8 cellular contexts compared by ENCODE assay signal in the genomic region with DNA sequence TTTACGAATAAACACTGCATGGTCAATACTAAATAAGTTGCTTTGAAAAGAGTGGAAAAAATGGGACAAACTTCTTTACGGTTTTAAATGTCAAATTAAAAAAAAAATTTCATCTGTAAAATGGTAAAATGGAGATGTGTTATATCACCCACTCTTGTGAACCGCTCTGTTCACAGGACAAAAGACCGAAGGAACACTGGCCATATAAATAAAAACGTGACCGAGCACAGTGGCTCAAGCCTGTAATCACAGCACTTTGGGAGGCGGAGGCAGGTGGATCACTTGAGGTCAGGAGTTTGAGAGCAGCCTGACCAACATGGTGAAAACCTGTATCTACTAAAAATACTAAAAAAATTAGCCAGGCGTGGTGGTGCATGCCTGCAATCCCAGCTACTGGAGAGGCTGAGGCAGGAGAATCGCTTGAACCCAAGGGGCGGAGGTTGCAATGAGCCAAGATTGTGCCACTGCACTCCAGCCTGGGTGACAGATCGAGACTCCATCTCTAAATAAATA. TPM values are rescaled to one million over a fixed set of nuclear protein-coding genes. Genes with fewer than 3 reads are reported as not detected.
DNase-seq lines count a peak whose midpoint lies in the region; ATAC-seq, FAIRE-seq and TF ChIP-seq lines count a peak whose summit lies in the region.
"Not testable (repeated sequence)": the region's sequence is repeated elsewhere in the genome, so short reads cannot be mapped to it uniquely, and the experiment has no call there.

No MANE protein-coding gene starts in this region.

- H2AFZ ChIP-seq in OCI-LY7 (ENCODE audit: low read length): peak overlapping the region; percentile 76; the same call in 1 of the 2 replicates

- TF ChIP-seq RAD21 in A549 (conservative IDR thresholded peaks at IDR 0.05 in 1 of 2, IDR thresholded peaks at IDR 0.05 in 1 of 2): not testable (repeated sequence)

- CTCF ChIA-PET in A549 (lab: Yijun Ruan, JAX): interaction anchor here (0.8 to 2.2 kb wide), 2 partner anchors 11 to 19 kb away, joined by 3 to 12 read pairs; no protein-coding TSS in a partner anchor
- CTCF ChIA-PET in OCI-LY7 (lab: Charles Lee; ENCODE audit: unreplicated experiment); activated CD4-positive, alpha-beta T cell treated with anti-CD3 and anti-CD28 coated beads, Interleukin-2, amount 10 ng/mL, durations not matched to agents 7 days and 5 days (lab: Charles Lee): not testable (repeated sequence)

- not testable (repeated sequence) for TF ChIP-seq POLR2A in A549 (IDR thresholded peaks at IDR 0.05; ENCODE audit: low read length)

- not testable (repeated sequence) for H3K9me3 Mint-ChIP-seq in activated CD4-positive, alpha-beta T cell treated with anti-CD3 and anti-CD28 coated beads, Interleukin-2, amount 10 ng/mL, durations not matched to agents 7 days and 5 days; activated naive CD8-positive, alpha-beta T cell treated with anti-CD3 and anti-CD28 coated beads, Interleukin-2, amount 10 ng/mL, durations not matched to agents 7 days and 5 days

- H3K4me3 ChIP-seq in A549: peak overlapping the region; percentile 49
- H3K4me3 ChIP-seq in GM12864 (ENCODE audit: low read depth, low read length): peak overlapping the region; percentile 63
- H3K4me3 ChIP-seq in OCI-LY7 (ENCODE audit: low read depth, low read length, poor library complexity, severe bottlenecking): peak overlapping the region; percentile 89
- H3K4me3 ChIP-seq in lower lobe of right lung: peak overlapping the region; percentile 55
- peak overlapping the region in 1 of 2 donors; percentile 63 for H3K4me3 ChIP-seq in small intestine (ENCODE audit: low read depth in 1 of 2, low read length in 2 of 2)

- BruUV-seq in OCI-LY7 (replicated peaks; lab: Mats Ljungman, UMichigan): TSS peak; percentile 68

- peak overlapping the region; percentile 85 for H3K4me3 Mint-ChIP-seq in activated CD4-positive, alpha-beta T cell treated with anti-CD3 and anti-CD28 coated beads, Interleukin-2, amount 10 ng/mL, durations not matched to agents 7 days and 5 days
- H3K4me3 Mint-ChIP-seq in activated naive CD8-positive, alpha-beta T cell treated with anti-CD3 and anti-CD28 coated beads, Interleukin-2, amount 10 ng/mL, durations not matched to agents 7 days and 5 days: peak overlapping the region; percentile 92

- TF ChIP-seq EP300 in A549 (IDR thresholded peaks at IDR 0.05): not testable (repeated sequence)

- peak overlapping the region; percentile 81 to 87 for H3K27ac ChIP-seq in A549
- peak overlapping the region; percentile 95 for H3K27ac ChIP-seq in OCI-LY7 (ENCODE audit: low read depth, low read length, poor library complexity, severe bottlenecking)
- H3K27ac ChIP-seq in epithelial cell of prostate: peak overlapping the region; percentile 74
- H3K27ac ChIP-seq in lower lobe of right lung: peak overlapping the region; percentile 86
- peak overlapping the region; percentile 94 to 96 for H3K27ac ChIP-seq in small intestine (ENCODE audit: low read depth in 1 of 2, low read length in 1 of 2)

- not testable (repeated sequence) for H4K20me1 ChIP-seq in OCI-LY7 (ENCODE audit: insufficient read depth, low read length)

- peaks cover 61% of the 10 kb centered on the region for H3K4me1 Mint-ChIP-seq in activated CD4-positive, alpha-beta T cell treated with anti-CD3 and anti-CD28 coated beads, Interleukin-2, amount 10 ng/mL, durations not matched to agents 7 days and 5 days
- H3K4me1 Mint-ChIP-seq in activated naive CD8-positive, alpha-beta T cell treated with anti-CD3 and anti-CD28 coated beads, Interleukin-2, amount 10 ng/mL, durations not matched to agents 7 days and 5 days: peaks cover 44% of the 10 kb centered on the region

- TF ChIP-seq CTCF in A549 (IDR thresholded peaks at IDR 0.05); GM12864 (IDR thresholded peaks at IDR 0.05; ENCODE audit: low read depth, low read length, missing control alignments); OCI-LY7 (conservative IDR thresholded peaks at IDR 0.05; ENCODE audit: low read length); lower lobe of right lung (IDR thresholded peaks at IDR 0.05): not testable (repeated sequence)

- H3K4me1 ChIP-seq in A549 (peaks cover 29% of the 10 kb centered on the region), OCI-LY7 (ENCODE audit: insufficient read depth, low read length, poor library complexity, severe bottlenecking) (peaks cover 40% of the 10 kb centered on the region), lower lobe of right lung (peaks cover 56% of the 10 kb centered on the region)
- H3K4me1 ChIP-seq in small intestine (ENCODE audit: control insufficient read depth in 2 of 2, insufficient read depth in 1 of 2, low read depth in 1 of 2, low read length in 1 of 2): not testable (repeated sequence)

- intact Hi-C loops in OCI-LY7 (cut with micrococcal nuclease; ENCODE audit: unreplicated experiment): loop anchor here (2.0 to 10.0 kb wide), 4 partner anchors 217 to 1482 kb away; partner anchors contain the start of genes HIVEP1, SMIM13 and TMEM14B
- intact Hi-C loops in lower lobe of right lung (cut with DNase I): not testable (repeated sequence)

- not testable (repeated sequence) for DNase-seq in A549 (ENCODE audit: low read depth in 1 of 2, low spot score in 1 of 2); GM12864 (ENCODE audit: low read depth); activated CD4-positive, alpha-beta T cell treated with anti-CD3 and anti-CD28 coated beads, Interleukin-2, amount 10 ng/mL, durations not matched to agents 7 days and 5 days; activated naive CD8-positive, alpha-beta T cell treated with anti-CD3 and anti-CD28 coated beads, Interleukin-2, amount 10 ng/mL, durations not matched to agents 7 days and 5 days; epithelial cell of prostate (ENCODE audit: low read depth, low spot score); lower lobe of right lung
- DNase-seq in OCI-LY7 (ENCODE audit: low spot score) (peak; percentile 42), small intestine (peak; percentile 33)

- POLR2A ChIA-PET in A549 (lab: Yijun Ruan, JAX) (interaction anchor here (1.3 kb wide), 1 partner anchor 11 kb away, joined by 3 read pairs; no protein-coding TSS in a partner anchor), OCI-LY7 (lab: Charles Lee) (interaction anchor here (0.7 to 2.3 kb wide), 9 partner anchors 9 to 218 kb away, joined by 3 to 12 read pairs (median 6); partner anchors contain the start of genes C6orf52, PAK1IP1, TMEM14B and TMEM14C)
- POLR2A ChIA-PET in activated CD4-positive, alpha-beta T cell treated with anti-CD3 and anti-CD28 coated beads, Interleukin-2, amount 10 ng/mL, durations not matched to agents 7 days and 5 days (lab: Charles Lee): interaction anchor here (0.5 kb wide), 1 partner anchor 191 kb away, joined by 7 read pairs; no protein-coding TSS in a partner anchor
- POLR2A ChIA-PET in activated naive CD8-positive, alpha-beta T cell treated with anti-CD3 and anti-CD28 coated beads, Interleukin-2, amount 10 ng/mL, durations not matched to agents 7 days and 5 days (lab: Charles Lee): interaction anchor here (0.7 to 2.0 kb wide), 2 partner anchors 126 to 165 kb away, joined by 5 to 16 read pairs; partner anchors contain the start of genes C6orf52 and PAK1IP1

- H3K9me3 ChIP-seq in A549; OCI-LY7 (ENCODE audit: low read length); lower lobe of right lung; small intestine (ENCODE audit: control insufficient read depth, low read depth): not testable (repeated sequence)

- ATAC-seq in A549; activated naive CD8-positive, alpha-beta T cell treated with anti-CD3 and anti-CD28 coated beads, Interleukin-2, amount 10 ng/mL, durations not matched to agents 7 days and 5 days (ENCODE audit: low read depth); lower lobe of right lung: not testable (repeated sequence)

- not testable (repeated sequence) for H3K27me3 Mint-ChIP-seq in activated CD4-positive, alpha-beta T cell treated with anti-CD3 and anti-CD28 coated beads, Interleukin-2, amount 10 ng/mL, durations not matched to agents 7 days and 5 days; activated naive CD8-positive, alpha-beta T cell treated with anti-CD3 and anti-CD28 coated beads, Interleukin-2, amount 10 ng/mL, durations not matched to agents 7 days and 5 days

- H3K4me2 ChIP-seq in A549: peak overlapping the region; percentile 81
- peak overlapping the region; percentile 75 for H3K4me2 ChIP-seq in OCI-LY7 (ENCODE audit: low read length)

- H3K36me3 ChIP-seq in OCI-LY7 (ENCODE audit: insufficient read depth, low read length); lower lobe of right lung; small intestine (ENCODE audit: control insufficient read depth in 2 of 2, insufficient read depth in 2 of 2, low read length in 2 of 2): not testable (repeated sequence)

- peak overlapping the region; percentile 92 for H3K27ac Mint-ChIP-seq in activated CD4-positive, alpha-beta T cell treated with anti-CD3 and anti-CD28 coated beads, Interleukin-2, amount 10 ng/mL, durations not matched to agents 7 days and 5 days
- peak overlapping the region; percentile 93 for H3K27ac Mint-ChIP-seq in activated naive CD8-positive, alpha-beta T cell treated with anti-CD3 and anti-CD28 coated beads, Interleukin-2, amount 10 ng/mL, durations not matched to agents 7 days and 5 days

- not testable (repeated sequence) for H3K9me2 ChIP-seq in OCI-LY7 (ENCODE audit: insufficient read depth, low read length)

- H3K79me2 ChIP-seq in OCI-LY7 (ENCODE audit: insufficient read depth, low read depth, low read length): peaks cover 59% of the 10 kb centered on the region

- H3K36me3 Mint-ChIP-seq in activated CD4-positive, alpha-beta T cell treated with anti-CD3 and anti-CD28 coated beads, Interleukin-2, amount 10 ng/mL, durations not matched to agents 7 days and 5 days (ENCODE audit: low read depth): peaks cover 17% of the 10 kb centered on the region
- H3K36me3 Mint-ChIP-seq in activated naive CD8-positive, alpha-beta T cell treated with anti-CD3 and anti-CD28 coated beads, Interleukin-2, amount 10 ng/mL, durations not matched to agents 7 days and 5 days: peaks cover 15% of the 10 kb centered on the region

- not testable (repeated sequence) for H3K27me3 ChIP-seq in lower lobe of right lung (ENCODE audit: low read depth); small intestine (ENCODE audit: control insufficient read depth in 2 of 2, insufficient read depth in 2 of 2, low read length in 2 of 2)

- 48% methylated on average over 11 of the region's 11 CpGs for WGBS in A549 (ENCODE audit: missing lambda C conversion rate)
- WGBS in small intestine, 3 donors: 16 to 64% (median 36%) methylated on average over 11 of the region's 11 CpGs

- not testable (repeated sequence) for FAIRE-seq in A549 (lab: Jason Lieb, UNC); small intestine (lab: Jason Lieb, UNC)

RNA-seq across cellular contexts. Expression of gene GCNT2, which starts 8.8 kb away (rescaled TPM):
- polyA plus RNA-seq in A549 (2011; rRNA removed) (22.9 and 24.3 TPM in 2 replicates), A549 (2017; fragmentation: RNase III; extraction: RNeasy Plus Mini Kit Qiagen cat#74134 plus additional on column Dnase treatment) (16.7 to 19.4 TPM (median 17.1 TPM) in 3 replicates), small intestine (1 to 10 TPM; 6.5 to 9.8 (median 6.9) TPM)
- 3.8 and 4.1 TPM in 2 replicates for polyA plus RNA-seq in A549 (2012; cell fraction: cytosol; rRNA removed)
- 2.4 and 5.2 TPM in 2 replicates for polyA plus RNA-seq in A549 (2012; cell fraction: nucleus; rRNA removed)
- polyA minus RNA-seq in A549 (2011; rRNA and poly(A)+ RNA removed): 21.2 and 21.4 TPM in 2 replicates
- total RNA-seq in OCI-LY7 (2014; rRNA removed; shearing (Covaris generic)): 15.4 and 17.4 TPM in 2 replicates
- total RNA-seq in OCI-LY7 (2022) (23.8 and 25.2 TPM in 2 replicates), lower lobe of right lung (32.2 TPM)
- 1 to 10 TPM; 5.0 to 5.5 TPM for total RNA-seq in activated CD4-positive, alpha-beta T cell treated with anti-CD3 and anti-CD28 coated beads, Interleukin-2, amount 10 ng/mL, durations not matched to agents 7 days and 5 days
- 1 to 10 TPM; 7.5 to 8.9 TPM for total RNA-seq in activated naive CD8-positive, alpha-beta T cell treated with anti-CD3 and anti-CD28 coated beads, Interleukin-2, amount 10 ng/mL, durations not matched to agents 7 days and 5 days
